8 cellular contexts compared by ENCODE assay signal in genomic region chr2:229054311-229054710, GRCh38.
"Had no signal": no experiment of that assay in that cellular context is flagged by ENCODE, and none has a peak within 500 bp of the region (broad histone marks: within the 10 kb centered on the region; RNA-seq: fewer than 3 reads in every experiment).

No MANE protein-coding gene starts in this region.

- DNase-seq: GM23248, GOT3, H7, HFFc6, IMR-90, KG1 had no signal

- ATAC-seq: HCT116, K562 had no signal
